Comparison of ENCODE assay signal across 2 cellular contexts in the genomic region with DNA sequence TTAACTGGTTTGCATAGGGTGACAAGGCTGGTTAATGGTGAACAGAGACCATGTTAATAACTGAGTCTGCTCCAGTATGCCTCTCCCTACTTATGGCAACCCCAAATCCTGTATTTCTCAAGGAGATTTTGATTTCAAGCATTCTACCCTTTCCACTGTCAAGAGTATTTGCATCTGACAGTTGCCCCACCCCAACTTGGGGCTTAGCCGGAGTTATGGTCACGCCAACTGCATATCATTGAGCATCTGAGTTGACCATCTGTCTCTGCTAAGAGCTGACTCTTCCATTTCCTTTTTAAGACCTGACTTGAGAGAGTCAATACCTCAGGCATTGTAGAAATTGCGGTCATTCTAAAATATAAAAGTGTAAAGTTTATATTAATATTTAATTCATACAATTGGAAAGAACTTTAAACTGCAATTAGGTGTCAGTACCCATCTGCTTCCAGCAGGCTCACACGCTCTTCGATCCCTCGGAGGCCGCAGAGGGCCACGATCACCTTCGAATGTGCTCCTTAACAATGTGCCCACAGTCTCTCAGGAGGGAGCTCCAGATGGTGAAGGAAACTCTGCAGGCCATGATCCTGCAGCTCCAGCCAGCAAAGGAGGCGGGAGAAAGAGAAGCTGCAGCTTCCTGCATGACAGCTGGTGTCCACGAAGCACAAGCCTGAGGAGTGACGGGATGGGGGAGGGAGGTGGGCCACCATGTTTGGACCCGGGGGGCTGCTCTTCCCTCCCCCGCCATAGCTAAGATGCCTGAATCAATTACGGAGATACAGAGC.
TF ChIP-seq lines count a peak whose summit lies in the region.

No MANE protein-coding gene starts in this region.

TF ChIP-seq in GM23338, 12 proteins besides CTCF, POLR2A, EP300 and RAD21:
- TF ChIP-seq, protein P1, sequence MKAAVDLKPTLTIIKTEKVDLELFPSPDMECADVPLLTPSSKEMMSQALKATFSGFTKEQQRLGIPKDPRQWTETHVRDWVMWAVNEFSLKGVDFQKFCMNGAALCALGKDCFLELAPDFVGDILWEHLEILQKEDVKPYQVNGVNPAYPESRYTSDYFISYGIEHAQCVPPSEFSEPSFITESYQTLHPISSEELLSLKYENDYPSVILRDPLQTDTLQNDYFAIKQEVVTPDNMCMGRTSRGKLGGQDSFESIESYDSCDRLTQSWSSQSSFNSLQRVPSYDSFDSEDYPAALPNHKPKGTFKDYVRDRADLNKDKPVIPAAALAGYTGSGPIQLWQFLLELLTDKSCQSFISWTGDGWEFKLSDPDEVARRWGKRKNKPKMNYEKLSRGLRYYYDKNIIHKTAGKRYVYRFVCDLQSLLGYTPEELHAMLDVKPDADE (IDR thresholded peaks at IDR 0.05): no peak
- TF ChIP-seq, protein P2, sequence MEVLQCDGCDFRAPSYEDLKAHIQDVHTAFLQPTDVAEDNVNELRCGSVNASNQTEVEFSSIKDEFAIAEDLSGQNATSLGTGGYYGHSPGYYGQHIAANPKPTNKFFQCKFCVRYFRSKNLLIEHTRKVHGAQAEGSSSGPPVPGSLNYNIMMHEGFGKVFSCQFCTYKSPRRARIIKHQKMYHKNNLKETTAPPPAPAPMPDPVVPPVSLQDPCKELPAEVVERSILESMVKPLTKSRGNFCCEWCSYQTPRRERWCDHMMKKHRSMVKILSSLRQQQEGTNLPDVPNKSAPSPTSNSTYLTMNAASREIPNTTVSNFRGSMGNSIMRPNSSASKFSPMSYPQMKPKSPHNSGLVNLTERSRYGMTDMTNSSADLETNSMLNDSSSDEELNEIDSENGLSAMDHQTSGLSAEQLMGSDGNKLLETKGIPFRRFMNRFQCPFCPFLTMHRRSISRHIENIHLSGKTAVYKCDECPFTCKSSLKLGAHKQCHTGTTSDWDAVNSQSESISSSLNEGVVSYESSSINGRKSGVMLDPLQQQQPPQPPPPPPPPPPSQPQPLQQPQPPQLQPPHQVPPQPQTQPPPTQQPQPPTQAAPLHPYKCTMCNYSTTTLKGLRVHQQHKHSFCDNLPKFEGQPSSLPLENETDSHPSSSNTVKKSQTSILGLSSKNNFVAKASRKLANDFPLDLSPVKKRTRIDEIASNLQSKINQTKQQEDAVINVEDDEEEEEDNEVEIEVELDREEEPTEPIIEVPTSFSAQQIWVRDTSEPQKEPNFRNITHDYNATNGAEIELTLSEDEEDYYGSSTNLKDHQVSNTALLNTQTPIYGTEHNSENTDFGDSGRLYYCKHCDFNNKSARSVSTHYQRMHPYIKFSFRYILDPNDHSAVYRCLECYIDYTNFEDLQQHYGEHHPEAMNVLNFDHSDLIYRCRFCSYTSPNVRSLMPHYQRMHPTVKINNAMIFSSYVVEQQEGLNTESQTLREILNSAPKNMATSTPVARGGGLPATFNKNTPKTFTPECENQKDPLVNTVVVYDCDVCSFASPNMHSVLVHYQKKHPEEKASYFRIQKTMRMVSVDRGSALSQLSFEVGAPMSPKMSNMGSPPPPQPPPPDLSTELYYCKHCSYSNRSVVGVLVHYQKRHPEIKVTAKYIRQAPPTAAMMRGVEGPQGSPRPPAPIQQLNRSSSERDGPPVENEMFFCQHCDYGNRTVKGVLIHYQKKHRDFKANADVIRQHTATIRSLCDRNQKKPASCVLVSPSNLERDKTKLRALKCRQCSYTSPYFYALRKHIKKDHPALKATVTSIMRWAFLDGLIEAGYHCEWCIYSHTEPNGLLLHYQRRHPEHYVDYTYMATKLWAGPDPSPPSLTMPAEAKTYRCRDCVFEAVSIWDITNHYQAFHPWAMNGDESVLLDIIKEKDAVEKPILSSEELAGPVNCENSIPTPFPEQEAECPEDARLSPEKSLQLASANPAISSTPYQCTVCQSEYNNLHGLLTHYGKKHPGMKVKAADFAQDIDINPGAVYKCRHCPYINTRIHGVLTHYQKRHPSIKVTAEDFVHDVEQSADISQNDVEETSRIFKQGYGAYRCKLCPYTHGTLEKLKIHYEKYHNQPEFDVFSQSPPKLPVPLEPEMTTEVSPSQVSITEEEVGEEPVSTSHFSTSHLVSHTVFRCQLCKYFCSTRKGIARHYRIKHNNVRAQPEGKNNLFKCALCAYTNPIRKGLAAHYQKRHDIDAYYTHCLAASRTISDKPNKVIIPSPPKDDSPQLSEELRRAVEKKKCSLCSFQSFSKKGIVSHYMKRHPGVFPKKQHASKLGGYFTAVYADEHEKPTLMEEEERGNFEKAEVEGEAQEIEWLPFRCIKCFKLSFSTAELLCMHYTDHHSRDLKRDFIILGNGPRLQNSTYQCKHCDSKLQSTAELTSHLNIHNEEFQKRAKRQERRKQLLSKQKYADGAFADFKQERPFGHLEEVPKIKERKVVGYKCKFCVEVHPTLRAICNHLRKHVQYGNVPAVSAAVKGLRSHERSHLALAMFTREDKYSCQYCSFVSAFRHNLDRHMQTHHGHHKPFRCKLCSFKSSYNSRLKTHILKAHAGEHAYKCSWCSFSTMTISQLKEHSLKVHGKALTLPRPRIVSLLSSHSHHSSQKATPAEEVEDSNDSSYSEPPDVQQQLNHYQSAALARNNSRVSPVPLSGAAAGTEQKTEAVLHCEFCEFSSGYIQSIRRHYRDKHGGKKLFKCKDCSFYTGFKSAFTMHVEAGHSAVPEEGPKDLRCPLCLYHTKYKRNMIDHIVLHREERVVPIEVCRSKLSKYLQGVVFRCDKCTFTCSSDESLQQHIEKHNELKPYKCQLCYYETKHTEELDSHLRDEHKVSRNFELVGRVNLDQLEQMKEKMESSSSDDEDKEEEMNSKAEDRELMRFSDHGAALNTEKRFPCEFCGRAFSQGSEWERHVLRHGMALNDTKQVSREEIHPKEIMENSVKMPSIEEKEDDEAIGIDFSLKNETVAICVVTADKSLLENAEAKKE (CRISPR knock-in tag; IDR thresholded peaks at IDR 0.05): 0 out of 2 replicates have a peak, but pooled peaks have one; percentile 14

TF ChIP-seq in H1, 55 proteins besides CTCF, POLR2A, EP300 and RAD21:
- TF ChIP-seq CTBP2 (IDR thresholded peaks at IDR 0.05; ENCODE audit: borderline replicate concordance, insufficient read depth, insufficient read length, low read length) (peak; percentile 50), KDM1A (IDR thresholded peaks at IDR 0.05; ENCODE audit: borderline replicate concordance, low read length) (no peak)
- TF ChIP-seq, protein P3, sequence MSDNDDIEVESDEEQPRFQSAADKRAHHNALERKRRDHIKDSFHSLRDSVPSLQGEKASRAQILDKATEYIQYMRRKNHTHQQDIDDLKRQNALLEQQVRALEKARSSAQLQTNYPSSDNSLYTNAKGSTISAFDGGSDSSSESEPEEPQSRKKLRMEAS (IDR thresholded peaks at IDR 0.05): peak; percentile 63; the same call in 1 of the 2 replicates
- TF ChIP-seq, protein P4, sequence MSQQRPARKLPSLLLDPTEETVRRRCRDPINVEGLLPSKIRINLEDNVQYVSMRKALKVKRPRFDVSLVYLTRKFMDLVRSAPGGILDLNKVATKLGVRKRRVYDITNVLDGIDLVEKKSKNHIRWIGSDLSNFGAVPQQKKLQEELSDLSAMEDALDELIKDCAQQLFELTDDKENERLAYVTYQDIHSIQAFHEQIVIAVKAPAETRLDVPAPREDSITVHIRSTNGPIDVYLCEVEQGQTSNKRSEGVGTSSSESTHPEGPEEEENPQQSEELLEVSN (IDR thresholded peaks at IDR 0.05): peak; percentile 85
